In genomic region chr1:98304888-98305287, GRCh38 we compare ENCODE assay signal across 17 cellular contexts.
DNase-seq lines count a peak whose midpoint lies in the region; ATAC-seq, FAIRE-seq and TF ChIP-seq lines count a peak whose summit lies in the region.
"Had no signal": no experiment of that assay in that cellular context is flagged by ENCODE, and none has a peak within 500 bp of the region (broad histone marks: within the 10 kb centered on the region; RNA-seq: fewer than 3 reads in every experiment).

No MANE protein-coding gene starts in this region.

- peaks cover 6% of the 10 kb centered on the region for H3K4me1 Mint-ChIP-seq in activated CD8-positive, alpha-beta memory T cell treated with anti-CD3 and anti-CD28 coated beads, Interleukin-2, amount 10 ng/mL, durations not matched to agents 7 days and 5 days
- H3K4me1 Mint-ChIP-seq: GM23338 had no signal

- peaks cover 8% of the 10 kb centered on the region for H3K27me3 Mint-ChIP-seq in activated CD8-positive, alpha-beta memory T cell treated with anti-CD3 and anti-CD28 coated beads, Interleukin-2, amount 10 ng/mL, durations not matched to agents 7 days and 5 days

- no peak overlapping the region for H3K4me3 Mint-ChIP-seq in activated CD8-positive, alpha-beta memory T cell treated with anti-CD3 and anti-CD28 coated beads, Interleukin-2, amount 10 ng/mL, durations not matched to agents 7 days and 5 days
- H3K4me3 Mint-ChIP-seq: CD14-positive monocyte; CD8-positive, alpha-beta T cell; GM23338 had no signal

- TF ChIP-seq CTCF in kidney (IDR thresholded peaks at IDR 0.05; ENCODE audit: borderline replicate concordance, extremely low read depth, insufficient read depth) = no peak

- peak; percentile 32 for FAIRE-seq in kidney (lab: Jason Lieb, UNC)
- FAIRE-seq: GM12891 had no signal

- intact Hi-C loops in kidney (cut with DNase I) = no loop called here

- no peak overlapping the region for H3K4me3 ChIP-seq in kidney (ENCODE audit: low read length in 2 of 2)
- no peak overlapping the region for H3K4me3 ChIP-seq in HAP-1
- H3K4me3 ChIP-seq: GM23338 had no signal

- H3K27me3 ChIP-seq in HAP-1 (ENCODE audit: low read depth) = no peaks in the 10 kb centered on the region

- ATAC-seq in activated CD8-positive, alpha-beta memory T cell treated with anti-CD3 and anti-CD28 coated beads, Interleukin-2, amount 10 ng/mL, durations not matched to agents 7 days and 5 days = no peak
- ATAC-seq in HG02610 (IDR thresholded peaks at IDR 0.05; ENCODE audit: unreplicated experiment) = no peak
- ATAC-seq: CD8-positive, alpha-beta T cell; GM23338 had no signal

- no peaks in the 10 kb centered on the region for H3K36me3 ChIP-seq in kidney (ENCODE audit: control insufficient read depth in 1 of 2, insufficient read depth in 2 of 2, low read length in 2 of 2)
- H3K36me3 ChIP-seq in HAP-1 (replicated peaks) = no peaks in the 10 kb centered on the region

- H3K9me3 ChIP-seq in kidney (ENCODE audit: control insufficient read depth in 1 of 2, low read length in 2 of 2) (no peaks in the 10 kb centered on the region), HAP-1 (no peaks in the 10 kb centered on the region)

- no peak overlapping the region for H3K27ac ChIP-seq in kidney (ENCODE audit: low read depth in 2 of 2, low read length in 2 of 2)
- H3K27ac ChIP-seq: HL-60 had no signal

- H3K9ac ChIP-seq in kidney (ENCODE audit: low read length in 2 of 2) = no peak overlapping the region

- CTCF ChIA-PET in activated CD8-positive, alpha-beta memory T cell treated with anti-CD3 and anti-CD28 coated beads, Interleukin-2, amount 10 ng/mL, durations not matched to agents 7 days and 5 days (lab: Charles Lee) = interaction anchor here (0.9 kb wide), 1 partner anchor 11 kb away, joined by 3 read pairs; no protein-coding TSS in a partner anchor

- DNase-seq in AG20443 (ENCODE audit: low spot score) = peak; percentile 7
- peak; percentile 16 for DNase-seq in HCEC 1CT
- peak; percentile 46 for DNase-seq in amniotic epithelial cell (ENCODE audit: low read depth)
- no peak for DNase-seq in kidney
- no peak for DNase-seq in activated CD8-positive, alpha-beta memory T cell treated with anti-CD3 and anti-CD28 coated beads, Interleukin-2, amount 10 ng/mL, durations not matched to agents 7 days and 5 days
- DNase-seq in HAP-1 (ENCODE audit: low spot score in 2 of 2) = no peak
- no peak for DNase-seq in activated T-cell treated with anti-CD3 and anti-CD28 coated beads, Interleukin-2, amount 50 U/mL, for 48 hours
- DNase-seq: ACHN; CD8-positive, alpha-beta T cell; COR-L47; H7; KBM-7 had no signal

- H3K27ac Mint-ChIP-seq in activated CD8-positive, alpha-beta memory T cell treated with anti-CD3 and anti-CD28 coated beads, Interleukin-2, amount 10 ng/mL, durations not matched to agents 7 days and 5 days = no peak overlapping the region
- H3K27ac Mint-ChIP-seq: CD14-positive monocyte; CD8-positive, alpha-beta T cell; GM23338 had no signal

- H3K4me1 ChIP-seq in kidney (ENCODE audit: control insufficient read depth in 1 of 2, insufficient read depth in 1 of 2, low read depth in 1 of 2, low read length in 2 of 2) = no peaks in the 10 kb centered on the region
- H3K4me1 ChIP-seq in HAP-1 = no peaks in the 10 kb centered on the region

- H3K9me3 Mint-ChIP-seq in activated CD8-positive, alpha-beta memory T cell treated with anti-CD3 and anti-CD28 coated beads, Interleukin-2, amount 10 ng/mL, durations not matched to agents 7 days and 5 days (ENCODE audit: low read depth) = no peaks in the 10 kb centered on the region
- H3K9me3 Mint-ChIP-seq: CD8-positive, alpha-beta T cell; GM23338 had no signal

- in situ Hi-C loops in HAP-1 (cut with MboI; ENCODE audit: low sequenced_read_pairs) = no loop called here

- peaks cover 4% of the 10 kb centered on the region for H3K36me3 Mint-ChIP-seq in activated CD8-positive, alpha-beta memory T cell treated with anti-CD3 and anti-CD28 coated beads, Interleukin-2, amount 10 ng/mL, durations not matched to agents 7 days and 5 days
- H3K36me3 Mint-ChIP-seq: CD14-positive monocyte; CD8-positive, alpha-beta T cell had no signal

Comparison
In these comparisons a context has a peak if more than half of its experiments do, and no peak if none do; other contexts are left out.
1. DNase-seq: peak in AG20443 (single experiment), HCEC 1CT (single experiment) and amniotic epithelial cell (single experiment); none in kidney (single experiment), activated CD8-positive, alpha-beta memory T cell treated with anti-CD3 and anti-CD28 coated beads, Interleukin-2, amount 10 ng/mL, durations not matched to agents 7 days and 5 days (single experiment), HAP-1 (0 of 2) and activated T-cell treated with anti-CD3 and anti-CD28 coated beads, Interleukin-2, amount 50 U/mL, for 48 hours (0 of 2).